8 cellular contexts compared by ENCODE assay signal in genomic region chr2:17851731-17852585, GRCh38. TPM values are rescaled to one million over a fixed set of nuclear protein-coding genes. Genes with fewer than 3 reads are reported as not detected.
DNase-seq lines count a peak whose midpoint lies in the region; ATAC-seq and TF ChIP-seq lines count a peak whose summit lies in the region.

No MANE protein-coding gene starts in this region.

- H3K4me1 ChIP-seq in cardiac muscle cell (ENCODE audit: low read depth), result no peaks in the 10 kb centered on the region

- TF ChIP-seq CTCF in cardiac muscle cell (IDR thresholded peaks at IDR 0.05; ENCODE audit: low read depth, low read length), result peak; percentile 88

- H3K36me3 ChIP-seq in cardiac muscle cell, result no peaks in the 10 kb centered on the region

- peak; percentile 91 for ATAC-seq in GM19035 (IDR thresholded peaks at IDR 0.05; ENCODE audit: unreplicated experiment)
- peak; percentile 69 for ATAC-seq in HG03108 (IDR thresholded peaks at IDR 0.05; ENCODE audit: unreplicated experiment)
- ATAC-seq in activated T-cell treated with anti-CD3 and anti-CD28 coated beads, Interleukin-2, amount 50 U/mL, for 72 hours (replicated peaks in 1 of 2), result peak in 1 of 2 donors; percentile 30
- peak; percentile 73 for ATAC-seq in sciatic nerve

- intact Hi-C loops in sciatic nerve (cut with DNase I), result loop anchor here (5.0 kb wide), 1 partner anchor 325 kb away; no protein-coding TSS in a partner anchor

- no peaks in the 10 kb centered on the region for H3K9me3 ChIP-seq in cardiac muscle cell (ENCODE audit: low read depth)

- H3K4me1 Mint-ChIP-seq in activated T-cell treated with anti-CD3 and anti-CD28 coated beads, Interleukin-2, amount 50 U/mL, for 72 hours (ENCODE audit: low read depth), result no peaks in the 10 kb centered on the region

- H3K4me3 Mint-ChIP-seq in activated T-cell treated with anti-CD3 and anti-CD28 coated beads, Interleukin-2, amount 50 U/mL, for 72 hours, result no peak overlapping the region

- H3K27ac ChIP-seq in cardiac muscle cell, result no peak overlapping the region

- no peaks in the 10 kb centered on the region for H3K27me3 ChIP-seq in cardiac muscle cell

- no peaks in the 10 kb centered on the region for H3K36me3 Mint-ChIP-seq in activated T-cell treated with anti-CD3 and anti-CD28 coated beads, Interleukin-2, amount 50 U/mL, for 72 hours (ENCODE audit: insufficient read depth in 2 of 2)

- peak; percentile 40 for DNase-seq in DMS53 treated with DMSO at 0.1 percent for 48 hours (lab: John Stamatoyannopoulos, UW; ENCODE audit: unreplicated experiment)
- DNase-seq in NCI-H226, result peak; percentile 29
- DNase-seq in activated T-cell treated with anti-CD3 and anti-CD28 coated beads, Interleukin-2, amount 50 U/mL, for 72 hours, result peak; percentile 31 to 36
- DNase-seq in cardiac muscle cell (ENCODE audit: low read depth in 1 of 2, low spot score in 1 of 2), result peak; percentile 76 to 77
- peak; percentile 64 for DNase-seq in sciatic nerve (ENCODE audit: low spot score)
- no peak for DNase-seq in HuH-7.5 (ENCODE audit: low spot score)

- H3K4me3 ChIP-seq in cardiac muscle cell, result no peak overlapping the region

- no peak overlapping the region for H3K27ac Mint-ChIP-seq in activated T-cell treated with anti-CD3 and anti-CD28 coated beads, Interleukin-2, amount 50 U/mL, for 72 hours

- peaks cover 0 to 3% of the 10 kb centered on the region in 2 donors for H3K9me3 Mint-ChIP-seq in activated T-cell treated with anti-CD3 and anti-CD28 coated beads, Interleukin-2, amount 50 U/mL, for 72 hours

- peaks cover 9% of the 10 kb centered on the region for H3K27me3 Mint-ChIP-seq in activated T-cell treated with anti-CD3 and anti-CD28 coated beads, Interleukin-2, amount 50 U/mL, for 72 hours (ENCODE audit: low read depth)

RNA-seq across cellular contexts. Expression of gene KCNS3, which starts 26.5 kb away (rescaled TPM):
- total RNA-seq in activated T-cell treated with anti-CD3 and anti-CD28 coated beads, Interleukin-2, amount 50 U/mL, for 72 hours, result not detected
- 10.5 and 13.1 TPM in 2 replicates for total RNA-seq in cardiac muscle cell
- 3.7 and 9.0 TPM in 2 replicates for polyA plus RNA-seq in cardiac muscle cell
- total RNA-seq in sciatic nerve, result 16.9 TPM

RNA-seq across cellular contexts. Expression of gene MSGN1, which starts 35.7 kb away (rescaled TPM):
- not detected for total RNA-seq in activated T-cell treated with anti-CD3 and anti-CD28 coated beads, Interleukin-2, amount 50 U/mL, for 72 hours
- total RNA-seq in cardiac muscle cell, result not detected in 2 replicates
- not detected in 2 replicates for polyA plus RNA-seq in cardiac muscle cell
- not detected for total RNA-seq in sciatic nerve
